2 cellular contexts compared by ENCODE assay signal in the genomic region with DNA sequence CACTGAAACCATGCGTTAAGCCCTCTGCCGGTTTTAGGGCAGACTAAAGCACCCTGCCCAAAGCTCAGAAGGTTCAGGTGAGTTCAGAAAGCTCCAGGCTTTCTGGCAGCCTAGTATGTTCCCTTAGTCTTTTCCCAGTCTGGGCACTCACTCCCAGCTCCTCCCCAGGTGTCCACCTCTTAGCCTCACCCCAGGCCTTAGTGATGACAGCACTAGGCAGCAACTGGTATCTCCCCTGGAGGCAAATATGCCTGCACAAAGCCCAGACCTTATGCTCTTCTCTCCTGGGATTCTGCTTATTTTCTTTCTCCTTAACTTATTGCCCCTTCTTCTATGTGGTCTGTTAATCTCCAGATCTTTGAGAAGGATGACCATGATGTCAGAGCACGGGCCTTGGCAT.
A peak's percentile ranks its signal among the peaks of the same experiment; 100 is the strongest.
TF ChIP-seq lines count a peak whose summit lies in the region.

No MANE protein-coding gene starts in this region.

TF ChIP-seq in HEK293, 187 proteins besides CTCF, POLR2A, EP300 and RAD21 (continued from another document):
- no peak for TF ChIP-seq ZNF174 (tag by site-specific recombination; IDR thresholded peaks at IDR 0.05)

TF ChIP-seq in HepG2, 621 proteins besides CTCF, POLR2A, EP300 and RAD21 (continued from another document):
- TF ChIP-seq, protein P1, sequence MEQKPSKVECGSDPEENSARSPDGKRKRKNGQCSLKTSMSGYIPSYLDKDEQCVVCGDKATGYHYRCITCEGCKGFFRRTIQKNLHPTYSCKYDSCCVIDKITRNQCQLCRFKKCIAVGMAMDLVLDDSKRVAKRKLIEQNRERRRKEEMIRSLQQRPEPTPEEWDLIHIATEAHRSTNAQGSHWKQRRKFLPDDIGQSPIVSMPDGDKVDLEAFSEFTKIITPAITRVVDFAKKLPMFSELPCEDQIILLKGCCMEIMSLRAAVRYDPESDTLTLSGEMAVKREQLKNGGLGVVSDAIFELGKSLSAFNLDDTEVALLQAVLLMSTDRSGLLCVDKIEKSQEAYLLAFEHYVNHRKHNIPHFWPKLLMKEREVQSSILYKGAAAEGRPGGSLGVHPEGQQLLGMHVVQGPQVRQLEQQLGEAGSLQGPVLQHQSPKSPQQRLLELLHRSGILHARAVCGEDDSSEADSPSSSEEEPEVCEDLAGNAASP (CRISPR knock-in tag; IDR thresholded peaks at IDR 0.05; ENCODE audit: borderline replicate concordance) = no peak
- TF ChIP-seq HNF4A (CRISPR knock-in tag; IDR thresholded peaks at IDR 0.05) (peak; percentile 23; the same call in 1 of the 2 replicates), ZNF468 (CRISPR knock-in tag; IDR thresholded peaks at IDR 0.05) (no peak), BRCA1 (CRISPR knock-in tag; IDR thresholded peaks at IDR 0.05) (no peak)
